Comparison of ENCODE assay signal across 10 cellular contexts in genomic region chr16:50884066-50884860, GRCh38.
A peak's percentile ranks its signal among the peaks of the same experiment; 100 is the strongest.
DNase-seq lines count a peak whose midpoint lies in the region; ATAC-seq and TF ChIP-seq lines count a peak whose summit lies in the region.
"Had no signal": no experiment of that assay in that cellular context is flagged by ENCODE, and none has a peak within 500 bp of the region (broad histone marks: within the 10 kb centered on the region; RNA-seq: fewer than 3 reads in every experiment).

No MANE protein-coding gene starts in this region.

- H3K27ac Mint-ChIP-seq in activated naive CD8-positive, alpha-beta T cell treated with anti-CD3 and anti-CD28 coated beads, Interleukin-2, amount 10 ng/mL, durations not matched to agents 7 days and 5 days = no peak overlapping the region

- TF ChIP-seq CTCF in DOHH2 (IDR thresholded peaks at IDR 0.05; ENCODE audit: low read depth, low read length, poor library complexity, severe bottlenecking) (peak; percentile 52), neutrophil (IDR thresholded peaks at IDR 0.05) (peak; percentile 42)

- no peaks in the 10 kb centered on the region for H3K9me3 Mint-ChIP-seq in activated naive CD8-positive, alpha-beta T cell treated with anti-CD3 and anti-CD28 coated beads, Interleukin-2, amount 10 ng/mL, durations not matched to agents 7 days and 5 days

- H3K4me1 ChIP-seq in DOHH2 (ENCODE audit: control insufficient read depth, low read length) (no peaks in the 10 kb centered on the region), neutrophil (ENCODE audit: control insufficient read depth in 1 of 2, insufficient read depth in 1 of 2, low read depth in 1 of 2, low read length in 1 of 2) (no peaks in the 10 kb centered on the region)

- H3F3A ChIP-seq in DOHH2 (ENCODE audit: control insufficient read depth, insufficient read depth) = no peaks in the 10 kb centered on the region

- no peak overlapping the region for H3K4me3 Mint-ChIP-seq in activated naive CD8-positive, alpha-beta T cell treated with anti-CD3 and anti-CD28 coated beads, Interleukin-2, amount 10 ng/mL, durations not matched to agents 7 days and 5 days

- H3K79me2 ChIP-seq in DOHH2 (ENCODE audit: control insufficient read depth, low read length) = no peaks in the 10 kb centered on the region

- no peaks in the 10 kb centered on the region for H3K9me2 ChIP-seq in DOHH2 (replicated peaks; ENCODE audit: control insufficient read depth, low read length)

- DNase-seq in HT1080 (ENCODE audit: low read depth) = peak; percentile 43
- DNase-seq in activated naive CD8-positive, alpha-beta T cell treated with anti-CD3 and anti-CD28 coated beads, Interleukin-2, amount 10 ng/mL, durations not matched to agents 7 days and 5 days = peak; percentile 44
- DNase-seq in NCI-H748 treated with DMSO at 0.1 percent for 48 hours (lab: John Stamatoyannopoulos, UW) = no peak
- no peak for DNase-seq in NCI-H2227 treated with DMSO at 0.1 percent for 48 hours (lab: John Stamatoyannopoulos, UW)
- DNase-seq in GM19240 (ENCODE audit: insufficient read length, low spot score) = no peak
- DNase-seq: kidney glomerular epithelial cell, SIG-M5 had no signal

- H4K20me1 ChIP-seq in DOHH2 (ENCODE audit: control insufficient read depth, insufficient read depth, low read depth, low read length) = no peaks in the 10 kb centered on the region

- no peaks in the 10 kb centered on the region for H3K4me1 Mint-ChIP-seq in activated naive CD8-positive, alpha-beta T cell treated with anti-CD3 and anti-CD28 coated beads, Interleukin-2, amount 10 ng/mL, durations not matched to agents 7 days and 5 days

- H3K27me3 Mint-ChIP-seq in activated naive CD8-positive, alpha-beta T cell treated with anti-CD3 and anti-CD28 coated beads, Interleukin-2, amount 10 ng/mL, durations not matched to agents 7 days and 5 days = peaks cover 4% of the 10 kb centered on the region

- H3K4me3 ChIP-seq in DOHH2 (ENCODE audit: low read length) (no peak overlapping the region), neutrophil (ENCODE audit: low read depth in 1 of 2, low read length in 1 of 2) (no peak overlapping the region)

- POLR2A ChIA-PET in activated naive CD8-positive, alpha-beta T cell treated with anti-CD3 and anti-CD28 coated beads, Interleukin-2, amount 10 ng/mL, durations not matched to agents 7 days and 5 days (lab: Charles Lee) = no interaction called here

- no peaks in the 10 kb centered on the region for H3K27me3 ChIP-seq in DOHH2 (ENCODE audit: control insufficient read depth, low read length)
- H3K27me3 ChIP-seq in neutrophil = peaks cover 19% of the 10 kb centered on the region

- H3K36me3 ChIP-seq in DOHH2 (ENCODE audit: control insufficient read depth, low read length) (no peaks in the 10 kb centered on the region), neutrophil (no peaks in the 10 kb centered on the region)

- H3K27ac ChIP-seq in DOHH2 (ENCODE audit: low read depth, low read length) (no peak overlapping the region), neutrophil (no peak overlapping the region)

- H3K36me3 Mint-ChIP-seq in activated naive CD8-positive, alpha-beta T cell treated with anti-CD3 and anti-CD28 coated beads, Interleukin-2, amount 10 ng/mL, durations not matched to agents 7 days and 5 days = no peaks in the 10 kb centered on the region

- no peak for ATAC-seq in activated naive CD8-positive, alpha-beta T cell treated with anti-CD3 and anti-CD28 coated beads, Interleukin-2, amount 10 ng/mL, durations not matched to agents 7 days and 5 days (ENCODE audit: low read depth)
- no peak for ATAC-seq in HG02981 (IDR thresholded peaks at IDR 0.05; ENCODE audit: unreplicated experiment)

- H3K4me2 ChIP-seq in DOHH2 (ENCODE audit: low read length) = no peak overlapping the region

- H3K9me3 ChIP-seq in DOHH2 (ENCODE audit: control insufficient read depth, insufficient read depth, low read length) (no peaks in the 10 kb centered on the region), neutrophil (no peaks in the 10 kb centered on the region)

Comparison
In these comparisons a context has a peak if more than half of its experiments do, and no peak if none do; other contexts are left out.
1. DNase-seq: peak in HT1080 (single experiment) and activated naive CD8-positive, alpha-beta T cell treated with anti-CD3 and anti-CD28 coated beads, Interleukin-2, amount 10 ng/mL, durations not matched to agents 7 days and 5 days (single experiment); none in NCI-H748 treated with DMSO at 0.1 percent for 48 hours (single experiment), NCI-H2227 treated with DMSO at 0.1 percent for 48 hours (single experiment) and GM19240 (single experiment).